10 cellular contexts compared by ENCODE assay signal in genomic region chr13:46571189-46571901, GRCh38. TPM values are rescaled to one million over a fixed set of nuclear protein-coding genes. Genes with fewer than 3 reads are reported as not detected.
DNase-seq lines count a peak whose midpoint lies in the region; ATAC-seq lines count a peak whose summit lies in the region.
"Had no signal": no experiment of that assay in that cellular context is flagged by ENCODE, and none has a peak within 500 bp of the region (broad histone marks: within the 10 kb centered on the region; RNA-seq: fewer than 3 reads in every experiment).

No MANE protein-coding gene starts in this region.

- ATAC-seq in GM21529 (IDR thresholded peaks at IDR 0.05; ENCODE audit: unreplicated experiment) = peak; percentile 60
- peak; percentile 66 to 71 for ATAC-seq in right cardiac atrium
- ATAC-seq: T-helper 17 cell had no signal

- H3K27me3 ChIP-seq in right cardiac atrium (ENCODE audit: control insufficient read depth, insufficient read depth) = no peaks in the 10 kb centered on the region
- H3K27me3 ChIP-seq: esophagus squamous epithelium had no signal

- H3K27ac Mint-ChIP-seq in immature natural killer cell = peak overlapping the region in 2 of 6 donors; percentile 36 to 52
- H3K27ac Mint-ChIP-seq: T-helper 17 cell had no signal

- no peaks in the 10 kb centered on the region for H3K36me3 Mint-ChIP-seq in immature natural killer cell

- H3K9me3 ChIP-seq in right cardiac atrium (ENCODE audit: control insufficient read depth, low read length) = no peaks in the 10 kb centered on the region
- H3K9me3 ChIP-seq: esophagus squamous epithelium had no signal

- H3K27me3 Mint-ChIP-seq in immature natural killer cell (ENCODE audit: low read depth in 3 of 3) = peaks cover 0 to 2% (median 0%) of the 10 kb centered on the region in 3 donors
- H3K27me3 Mint-ChIP-seq: T-helper 17 cell had no signal

- no peak overlapping the region for H3K4me3 Mint-ChIP-seq in immature natural killer cell

- peak overlapping the region; percentile 8 for H3K27ac ChIP-seq in right cardiac atrium (ENCODE audit: low read length)

- H3K4me1 Mint-ChIP-seq in immature natural killer cell = peaks cover 42 to 96% of the 10 kb centered on the region in 2 donors

- 61% methylated on average over 10 of the region's 10 CpGs for WGBS in right cardiac atrium

- DNase-seq in EH (ENCODE audit: low read depth) = peak; percentile 89
- peak; percentile 22 for DNase-seq in NCI-H345 treated with DMSO at 0.1 percent for 48 hours (lab: John Stamatoyannopoulos, UW; ENCODE audit: unreplicated experiment)
- DNase-seq in right cardiac atrium = no peak
- DNase-seq in immature natural killer cell = no peak
- no peak for DNase-seq in NK-92 (lab: John Stamatoyannopoulos, UW; ENCODE audit: unreplicated experiment)
- DNase-seq in NCI-H128 (lab: John Stamatoyannopoulos, UW; ENCODE audit: unreplicated experiment) = no peak
- no peak for DNase-seq in activated CD4-positive, CD25-positive, alpha-beta regulatory T cell treated with anti-CD3 and anti-CD28 coated beads, Interleukin-2, amount 50 U/mL, for 72 hours
- DNase-seq: esophagus squamous epithelium, T-helper 17 cell had no signal

- H3K4me1 ChIP-seq in right cardiac atrium (ENCODE audit: control insufficient read depth, insufficient read depth, low read length) = peaks cover 16% of the 10 kb centered on the region

- intact Hi-C loops in right cardiac atrium (cut with DNase I) = no loop called here

- no peak overlapping the region for H3K4me3 ChIP-seq in right cardiac atrium (ENCODE audit: low read length)
- H3K4me3 ChIP-seq: esophagus squamous epithelium had no signal

- no peaks in the 10 kb centered on the region for H3K9me3 Mint-ChIP-seq in immature natural killer cell

RNA-seq across cellular contexts. Expression of gene LRCH1, which starts 18.4 kb away (rescaled TPM):
- 10 to 100 TPM; 10.1 to 11.4 (median 10.7) TPM for total RNA-seq in right cardiac atrium
- polyA plus RNA-seq in right cardiac atrium (4.8 TPM), immature natural killer cell (1 to 10 TPM; 3.0 to 6.6 (median 5.5) TPM)

Comparison
In these comparisons a context has a peak if more than half of its experiments do, and no peak if none do; other contexts are left out.
1. DNase-seq: peak in EH (single experiment) and NCI-H345 treated with DMSO at 0.1 percent for 48 hours (single experiment); none in right cardiac atrium (0 of 3), immature natural killer cell (0 of 3), NK-92 (single experiment), NCI-H128 (single experiment) and activated CD4-positive, CD25-positive, alpha-beta regulatory T cell treated with anti-CD3 and anti-CD28 coated beads, Interleukin-2, amount 50 U/mL, for 72 hours (single experiment).